In genomic region chr3:161282387-161282786, GRCh38 we compare ENCODE assay signal across 5 cellular contexts.
DNase-seq lines count a peak whose midpoint lies in the region; ATAC-seq, FAIRE-seq and TF ChIP-seq lines count a peak whose summit lies in the region.
"Not testable (repeated sequence)": the region's sequence is repeated elsewhere in the genome, so short reads cannot be mapped to it uniquely, and the experiment has no call there.

No MANE protein-coding gene starts in this region.

- not testable (repeated sequence) for H4K20me1 ChIP-seq in K562 (replicated peaks; ENCODE audit: control insufficient read depth, insufficient read depth, low read length)

- not testable (repeated sequence) for H3K9me3 ChIP-seq in K562 (replicated peaks; ENCODE audit: control insufficient read depth, insufficient read depth, low read depth, low read length); trophoblast cell (ENCODE audit: insufficient read depth, low read depth, low read length)

- not testable (repeated sequence) for H4K12ac ChIP-seq in trophoblast cell (ENCODE audit: low read depth, low read length)

- H4K8ac ChIP-seq in trophoblast cell (ENCODE audit: low read depth, low read length), result not testable (repeated sequence)

- H3K9ac ChIP-seq in K562 (ENCODE audit: insufficient read depth in 1 of 2, low read depth in 2 of 2, low read length in 2 of 2), result not testable (repeated sequence)
- peak overlapping the region; percentile 58 for H3K9ac ChIP-seq in trophoblast cell (ENCODE audit: low read length)

- not testable (repeated sequence) for H3K4ac ChIP-seq in trophoblast cell (ENCODE audit: low read depth, low read length)

- not testable (repeated sequence) for H2BK12ac ChIP-seq in trophoblast cell (ENCODE audit: low read length)

- not testable (repeated sequence) for H3K79me1 ChIP-seq in trophoblast cell (ENCODE audit: low read length)

- not testable (repeated sequence) for H3K27me3 ChIP-seq in K562 (ENCODE audit: control insufficient read depth in 2 of 2, insufficient read depth in 2 of 2, low read length in 2 of 2); trophoblast cell (ENCODE audit: insufficient read depth, low read length)

- POLR2A ChIA-PET in K562 (lab: Yijun Ruan, JAX), result not testable (repeated sequence)

- TF ChIP-seq POLR2A in K562 (conservative IDR thresholded peaks at IDR 0.05); erythroblast (IDR thresholded peaks at IDR 0.05; ENCODE audit: low read length): not testable (repeated sequence)

- H3K4me1 ChIP-seq in K562 (replicated peaks in 1 of 2; ENCODE audit: control insufficient read depth in 2 of 2, insufficient read depth in 2 of 2, low read length in 2 of 2); trophoblast cell (ENCODE audit: control insufficient read depth in 1 of 2, insufficient read depth in 2 of 2, low read length in 2 of 2): not testable (repeated sequence)

- not testable (repeated sequence) for H3K23ac ChIP-seq in trophoblast cell (ENCODE audit: low read length)

- H3K79me2 ChIP-seq in K562 (ENCODE audit: control insufficient read depth, insufficient read depth, low read length); trophoblast cell (ENCODE audit: control insufficient read depth, insufficient read depth, low read length, poor library complexity): not testable (repeated sequence)

- not testable (repeated sequence) for H2AK5ac ChIP-seq in trophoblast cell (ENCODE audit: low read length)

- intact Hi-C loops in K562 (cut with micrococcal nuclease), result not testable (repeated sequence)

- not testable (repeated sequence) for H3K36me3 ChIP-seq in K562 (ENCODE audit: control insufficient read depth, insufficient read depth, low read length); trophoblast cell (ENCODE audit: control insufficient read depth in 1 of 2, insufficient read depth in 2 of 2, low read length in 2 of 2)

- peak in 46 of 76 experiments; percentile 4 to 62 (median 31) for DNase-seq in HUDEP-2 (lab: John Stamatoyannopoulos, UW; ENCODE audit: unreplicated experiment in 76 of 76)
- DNase-seq in K562 (ENCODE audit: extremely low read depth in 1 of 4, low spot score in 3 of 4), result peak in 1 of 4 experiments; percentile 48
- DNase-seq in erythroblast (lab: John Stamatoyannopoulos, UW), result peak; percentile 69 to 81
- not testable (repeated sequence) for DNase-seq in trophoblast cell

- H2BK120ac ChIP-seq in trophoblast cell (ENCODE audit: insufficient read depth, low read length, poor library complexity), result not testable (repeated sequence)

- H4K91ac ChIP-seq in trophoblast cell (ENCODE audit: low read depth, low read length), result not testable (repeated sequence)

- H3K9me1 ChIP-seq in K562 (ENCODE audit: control insufficient read depth, insufficient read depth, low read length), result not testable (repeated sequence)

- peak; percentile 55; the same call in 1 of the 3 replicates for ATAC-seq in K562
- peak; percentile 71 for ATAC-seq in esophagus mucosa

- not testable (repeated sequence) for FAIRE-seq in K562 (lab: Jason Lieb, UNC)

- TF ChIP-seq RAD21 in K562 (CRISPR knock-in tag; conservative IDR thresholded peaks at IDR 0.05 in 1 of 2, IDR thresholded peaks at IDR 0.05 in 1 of 2), result not testable (repeated sequence)

- not testable (repeated sequence) for H2BK5ac ChIP-seq in trophoblast cell (ENCODE audit: low read depth, low read length, poor library complexity)

- not testable (repeated sequence) for H3K14ac ChIP-seq in trophoblast cell (ENCODE audit: low read length)

- TF ChIP-seq EP300 in K562 (IDR thresholded peaks at IDR 0.05; ENCODE audit: low read length), result not testable (repeated sequence)

- CTCF ChIA-PET in K562 (lab: Yijun Ruan, JAX; ENCODE audit: low intra/inter-chr PET ratio), result not testable (repeated sequence)

- not testable (repeated sequence) for TF ChIP-seq CTCF in K562 (IDR thresholded peaks at IDR 0.05 in 2 of 3, conservative IDR thresholded peaks at IDR 0.05 in 1 of 3; ENCODE audit: insufficient read depth in 2 of 3, low read depth in 1 of 3, low read length in 3 of 3)

- H3K4me3 ChIP-seq in K562; trophoblast cell (ENCODE audit: low read depth, low read length): not testable (repeated sequence)

- in situ Hi-C loops in K562 (cut with MboI), result not testable (repeated sequence)

- not testable (repeated sequence) for H3K4me2 ChIP-seq in K562 (ENCODE audit: insufficient read depth, low read length); trophoblast cell (ENCODE audit: low read length)

- 12% methylated on average over 4 of the region's 4 CpGs for WGBS in K562 (ENCODE audit: insufficient coverage, low coverage, missing lambda C conversion rate)
- no CpG with 5 or more reads among the region's 4 CpGs for WGBS in trophoblast cell (ENCODE audit: extremely low coverage, insufficient coverage, insufficient read length)

- not testable (repeated sequence) for BruUV-seq in K562 (replicated peaks; lab: Mats Ljungman, UMichigan)

- H3K27ac ChIP-seq in K562 (ENCODE audit: extremely low read depth, low read depth, low read length); trophoblast cell (ENCODE audit: low read depth, low read length): not testable (repeated sequence)

- H3K18ac ChIP-seq in trophoblast cell (ENCODE audit: low read length), result not testable (repeated sequence)

- H2AFZ ChIP-seq in K562 (ENCODE audit: low read depth, low read length); trophoblast cell (ENCODE audit: insufficient read depth, low read length, poor library complexity): not testable (repeated sequence)

TF ChIP-seq in K562, 482 proteins besides CTCF, POLR2A, EP300 and RAD21:
- TF ChIP-seq NCOR1 (IDR thresholded peaks at IDR 0.05) (peak; percentile 43), TAL1 (IDR thresholded peaks at IDR 0.05) (peak; percentile 54; the same call in 1 of the 2 replicates), CBFA2T2 (conservative IDR thresholded peaks at IDR 0.05) (peak; percentile 71), CBFA2T3 (IDR thresholded peaks at IDR 0.05) (peak; percentile 83), ZNF316 (IDR thresholded peaks at IDR 0.05) (peak; percentile 63), ARID1B (IDR thresholded peaks at IDR 0.05) (peak; percentile 66), DPF2 (IDR thresholded peaks at IDR 0.05) (0 out of 2 replicates have a peak, but pooled peaks have one; percentile 40), TCF3 (CRISPR knock-in tag; IDR thresholded peaks at IDR 0.05) (peak; percentile 68), MTA2 (IDR thresholded peaks at IDR 0.05; ENCODE audit: low read depth) (0 out of 2 replicates have a peak, but pooled peaks have one; percentile 10), C11orf30 (IDR thresholded peaks at IDR 0.05; ENCODE audit: low read depth) (peak; percentile 39), POLR2AphosphoS5 (IDR thresholded peaks at IDR 0.05; ENCODE audit: control insufficient read depth, insufficient read depth, low read depth, low read length) (peak; percentile 45; the same call in 1 of the 2 replicates), STAT5A (IDR thresholded peaks at IDR 0.05; ENCODE audit: borderline replicate concordance, low read length) (0 out of 2 replicates have a peak, but pooled peaks have one; percentile 34)
